In the genomic region with DNA sequence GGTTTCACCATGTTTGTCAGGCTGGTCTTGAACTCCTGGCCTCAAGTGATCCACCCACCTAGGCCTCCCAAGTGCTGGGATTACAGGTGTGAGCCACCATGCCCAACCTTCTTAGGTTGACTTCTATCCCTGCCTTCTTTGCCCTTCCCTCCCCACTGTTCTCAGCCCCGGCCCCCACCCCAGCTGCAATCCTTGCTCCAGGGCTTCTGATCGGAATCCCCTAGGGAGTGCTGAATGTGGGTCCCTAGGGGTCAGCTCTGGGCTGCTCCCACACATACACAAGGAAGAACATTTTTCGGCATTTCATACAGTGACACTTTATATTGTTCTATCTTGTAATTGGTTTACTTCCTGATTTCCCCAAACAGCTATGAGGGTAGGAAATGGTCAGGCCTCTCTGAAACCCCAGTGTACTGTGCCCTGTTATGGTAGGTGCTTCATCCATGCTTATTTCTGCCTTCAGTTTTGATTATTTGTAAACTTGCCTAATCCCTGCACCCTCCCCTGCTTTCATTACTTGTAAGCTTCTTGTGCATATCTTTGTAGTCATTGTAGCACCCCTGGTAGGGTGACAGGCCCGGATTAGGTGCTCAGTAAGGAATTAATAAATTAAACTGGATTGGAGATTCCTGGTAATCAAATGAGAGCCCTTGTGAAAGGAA, we compare ENCODE assay signal across 11 cellular contexts. TPM values are rescaled to one million over a fixed set of nuclear protein-coding genes. Genes with fewer than 3 reads are reported as not detected.
DNase-seq lines count a peak whose midpoint lies in the region.
"Had no signal": no experiment of that assay in that cellular context is flagged by ENCODE, and none has a peak within 500 bp of the region (broad histone marks: within the 10 kb centered on the region; RNA-seq: fewer than 3 reads in every experiment).

No MANE protein-coding gene starts in this region.

- H3K4me1 ChIP-seq in HUES48 (ENCODE audit: control insufficient read depth, insufficient read depth, low read length) (peaks cover 32% of the 10 kb centered on the region), adipocyte (ENCODE audit: control insufficient read depth, insufficient read depth, low read length) (peaks cover 35% of the 10 kb centered on the region), mesendoderm (ENCODE audit: control insufficient read depth, low read depth, low read length) (peaks cover 25% of the 10 kb centered on the region)
- H3K4me1 ChIP-seq in effector memory CD4-positive, alpha-beta T cell (ENCODE audit: control insufficient read depth, insufficient read depth, low read length, poor library complexity, severe bottlenecking): no peaks in the 10 kb centered on the region

- H3K27ac ChIP-seq in HUES48 (ENCODE audit: low read depth, low read length): peak overlapping the region; percentile 23
- no peak overlapping the region for H3K27ac ChIP-seq in mesendoderm (ENCODE audit: low read depth, low read length)
- H3K27ac ChIP-seq in substantia nigra (ENCODE audit: low read depth, low read length, poor library complexity, severe bottlenecking): peak overlapping the region; percentile 33
- no peak overlapping the region for H3K27ac ChIP-seq in effector memory CD4-positive, alpha-beta T cell (ENCODE audit: insufficient read depth, low read length, poor library complexity, severe bottlenecking)
- H3K27ac ChIP-seq: brain microvascular endothelial cell had no signal

- H3K36me3 Mint-ChIP-seq in activated T-helper 2 cell treated with anti-CD3 and anti-CD28 coated beads, Interferon-gamma antibody, Interleukin-2, Interleukin-4, amounts not matched to agents 10 μg/mL and 5 μg/mL and 100 μg/mL, durations not matched to agents 14 hours and 24 hours and 36 hours (ENCODE audit: low read depth): no peaks in the 10 kb centered on the region

- H3K79me2 ChIP-seq in mesendoderm (ENCODE audit: control insufficient read depth, insufficient read depth, low read length): no peaks in the 10 kb centered on the region

- no peaks in the 10 kb centered on the region for H3K9me3 Mint-ChIP-seq in activated T-helper 2 cell treated with anti-CD3 and anti-CD28 coated beads, Interferon-gamma antibody, Interleukin-2, Interleukin-4, amounts not matched to agents 10 μg/mL and 5 μg/mL and 100 μg/mL, durations not matched to agents 14 hours and 24 hours and 36 hours

- H3K27me3 Mint-ChIP-seq in activated T-helper 2 cell treated with anti-CD3 and anti-CD28 coated beads, Interferon-gamma antibody, Interleukin-2, Interleukin-4, amounts not matched to agents 10 μg/mL and 5 μg/mL and 100 μg/mL, durations not matched to agents 14 hours and 24 hours and 36 hours (ENCODE audit: low read depth): peaks cover 2% of the 10 kb centered on the region

- no peak overlapping the region for H2BK120ac ChIP-seq in mesendoderm (ENCODE audit: low read depth, low read length)

- no peak overlapping the region for H2BK5ac ChIP-seq in mesendoderm (ENCODE audit: low read length)

- H3K9ac ChIP-seq in HUES48 (ENCODE audit: low read depth, low read length) (no peak overlapping the region), adipocyte (ENCODE audit: low read length) (peak overlapping the region; percentile 24), mesendoderm (ENCODE audit: low read length) (no peak overlapping the region)

- H4K8ac ChIP-seq in mesendoderm (ENCODE audit: low read depth, low read length): no peak overlapping the region

- H3K4ac ChIP-seq in mesendoderm (ENCODE audit: low read depth, low read length): no peak overlapping the region

- H3K4me3 Mint-ChIP-seq in activated T-helper 2 cell treated with anti-CD3 and anti-CD28 coated beads, Interferon-gamma antibody, Interleukin-2, Interleukin-4, amounts not matched to agents 10 μg/mL and 5 μg/mL and 100 μg/mL, durations not matched to agents 14 hours and 24 hours and 36 hours (ENCODE audit: low read depth): no peak overlapping the region

- no peak overlapping the region for H2BK15ac ChIP-seq in mesendoderm (replicated peaks; ENCODE audit: low read depth)

- no peaks in the 10 kb centered on the region for H3K36me3 ChIP-seq in HUES48 (ENCODE audit: control insufficient read depth, insufficient read depth, low read length)
- no peaks in the 10 kb centered on the region for H3K36me3 ChIP-seq in adipocyte (ENCODE audit: control insufficient read depth, insufficient read depth, low read length, severe bottlenecking)
- H3K36me3 ChIP-seq in mesendoderm (ENCODE audit: control insufficient read depth, insufficient read depth, low read length): no peaks in the 10 kb centered on the region
- H3K36me3 ChIP-seq in effector memory CD4-positive, alpha-beta T cell (ENCODE audit: control insufficient read depth, insufficient read depth, low read length): no peaks in the 10 kb centered on the region
- H3K36me3 ChIP-seq: brain microvascular endothelial cell had no signal

- H3K27ac Mint-ChIP-seq in activated T-helper 2 cell treated with anti-CD3 and anti-CD28 coated beads, Interferon-gamma antibody, Interleukin-2, Interleukin-4, amounts not matched to agents 10 μg/mL and 5 μg/mL and 100 μg/mL, durations not matched to agents 14 hours and 24 hours and 36 hours: no peak overlapping the region

- H3K9me3 ChIP-seq in HUES48 (ENCODE audit: control insufficient read depth, insufficient read depth, low read length) (no peaks in the 10 kb centered on the region), adipocyte (ENCODE audit: control insufficient read depth, low read length) (no peaks in the 10 kb centered on the region)
- no peaks in the 10 kb centered on the region for H3K9me3 ChIP-seq in effector memory CD4-positive, alpha-beta T cell (ENCODE audit: control insufficient read depth, low read length)

- intact Hi-C loops in activated T-helper 2 cell treated with anti-CD3 and anti-CD28 coated beads, Interferon-gamma antibody, Interleukin-2, Interleukin-4, amounts not matched to agents 10 μg/mL and 5 μg/mL and 100 μg/mL, durations not matched to agents 14 hours and 24 hours and 36 hours (cut with micrococcal nuclease): loop anchor here (2.0 kb wide), 1 partner anchor 297 kb away; no protein-coding TSS in a partner anchor

- H3K79me1 ChIP-seq in mesendoderm (ENCODE audit: low read length): no peaks in the 10 kb centered on the region

- H3K56ac ChIP-seq in mesendoderm (ENCODE audit: low read length): no peak overlapping the region

- no peak overlapping the region for H2AK5ac ChIP-seq in mesendoderm (ENCODE audit: low read length)

- no peak overlapping the region for H3K4me2 ChIP-seq in mesendoderm (ENCODE audit: low read length)

- H3K18ac ChIP-seq in mesendoderm (ENCODE audit: low read length): peak overlapping the region; percentile 39

- H3K4me1 Mint-ChIP-seq in activated T-helper 2 cell treated with anti-CD3 and anti-CD28 coated beads, Interferon-gamma antibody, Interleukin-2, Interleukin-4, amounts not matched to agents 10 μg/mL and 5 μg/mL and 100 μg/mL, durations not matched to agents 14 hours and 24 hours and 36 hours (ENCODE audit: low read depth): peaks cover 3% of the 10 kb centered on the region

- H3K23ac ChIP-seq in mesendoderm (ENCODE audit: low read length): no peak overlapping the region

- DNase-seq in adipocyte (ENCODE audit: low read depth) (no peak), mesendoderm (no peak), substantia nigra (lab: John Stamatoyannopoulos, UW) (no peak), globus pallidus (ENCODE audit: low spot score) (no peak), NCI-H1694 (lab: John Stamatoyannopoulos, UW) (no peak)
- no peak for DNase-seq in effector memory CD4-positive, alpha-beta T cell
- DNase-seq in activated T-helper 2 cell treated with anti-CD3 and anti-CD28 coated beads, Interferon-gamma antibody, Interleukin-2, Interleukin-4, amounts not matched to agents 10 μg/mL and 5 μg/mL and 100 μg/mL, durations not matched to agents 14 hours and 24 hours and 36 hours (ENCODE audit: low spot score): no peak
- DNase-seq: activated CD8-positive, alpha-beta memory T cell treated with anti-CD3 and anti-CD28 coated beads, Interleukin-2, amount 50 U/mL, for 4 hours; T-helper 9 cell had no signal

- no CpG with 5 or more reads among the region's 4 CpGs for WGBS in mesendoderm (ENCODE audit: extremely low coverage, insufficient coverage, low lambda C conversion rate)

- H3K27me3 ChIP-seq in HUES48 (ENCODE audit: control insufficient read depth, insufficient read depth, low read length) (no peaks in the 10 kb centered on the region), adipocyte (replicated peaks; ENCODE audit: control insufficient read depth, insufficient read depth, low read length) (no peaks in the 10 kb centered on the region), mesendoderm (ENCODE audit: insufficient read depth, low read length, poor library complexity) (no peaks in the 10 kb centered on the region)
- no peaks in the 10 kb centered on the region for H3K27me3 ChIP-seq in effector memory CD4-positive, alpha-beta T cell (replicated peaks; ENCODE audit: control insufficient read depth, insufficient read depth, low read length, poor library complexity, severe bottlenecking)
- H3K27me3 ChIP-seq: brain microvascular endothelial cell had no signal

- H3K4me3 ChIP-seq in HUES48 (ENCODE audit: low read depth, low read length): no peak overlapping the region
- H3K4me3 ChIP-seq in adipocyte (ENCODE audit: low read length): no peak overlapping the region
- no peak overlapping the region for H3K4me3 ChIP-seq in mesendoderm (ENCODE audit: low read length)
- H3K4me3 ChIP-seq in effector memory CD4-positive, alpha-beta T cell (ENCODE audit: insufficient read depth, low read depth, low read length, poor library complexity, severe bottlenecking): no peak overlapping the region

- no peak overlapping the region for H4K5ac ChIP-seq in mesendoderm (ENCODE audit: low read length)

RNA-seq across cellular contexts. Expression of gene SRP9, which starts 5.8 kb away (rescaled TPM):
- polyA plus RNA-seq in mesendoderm (2013, experiment 1 of 2): 397 TPM
- 387 TPM for polyA plus RNA-seq in mesendoderm (2013, experiment 2 of 2)
- total RNA-seq in activated T-helper 2 cell treated with anti-CD3 and anti-CD28 coated beads, Interferon-gamma antibody, Interleukin-2, Interleukin-4, amounts not matched to agents 10 μg/mL and 5 μg/mL and 100 μg/mL, durations not matched to agents 14 hours and 24 hours and 36 hours: 255 and 270 TPM in 2 replicates

RNA-seq across cellular contexts. Expression of gene EPHX1, which starts 38.1 kb away (rescaled TPM):
- 171 TPM for polyA plus RNA-seq in mesendoderm (2013, experiment 1 of 2)
- polyA plus RNA-seq in mesendoderm (2013, experiment 2 of 2): 168 TPM
- total RNA-seq in activated T-helper 2 cell treated with anti-CD3 and anti-CD28 coated beads, Interferon-gamma antibody, Interleukin-2, Interleukin-4, amounts not matched to agents 10 μg/mL and 5 μg/mL and 100 μg/mL, durations not matched to agents 14 hours and 24 hours and 36 hours: 2.2 and 2.9 TPM in 2 replicates

Comparison
In these comparisons a context has a peak if more than half of its experiments do, and no peak if none do; other contexts are left out.
1. H3K27ac ChIP-seq: peak in HUES48 (single experiment) and substantia nigra (single experiment); none in mesendoderm (single experiment) and effector memory CD4-positive, alpha-beta T cell (single experiment).